ENCODE assay signal across 19 cellular contexts in the genomic region with DNA sequence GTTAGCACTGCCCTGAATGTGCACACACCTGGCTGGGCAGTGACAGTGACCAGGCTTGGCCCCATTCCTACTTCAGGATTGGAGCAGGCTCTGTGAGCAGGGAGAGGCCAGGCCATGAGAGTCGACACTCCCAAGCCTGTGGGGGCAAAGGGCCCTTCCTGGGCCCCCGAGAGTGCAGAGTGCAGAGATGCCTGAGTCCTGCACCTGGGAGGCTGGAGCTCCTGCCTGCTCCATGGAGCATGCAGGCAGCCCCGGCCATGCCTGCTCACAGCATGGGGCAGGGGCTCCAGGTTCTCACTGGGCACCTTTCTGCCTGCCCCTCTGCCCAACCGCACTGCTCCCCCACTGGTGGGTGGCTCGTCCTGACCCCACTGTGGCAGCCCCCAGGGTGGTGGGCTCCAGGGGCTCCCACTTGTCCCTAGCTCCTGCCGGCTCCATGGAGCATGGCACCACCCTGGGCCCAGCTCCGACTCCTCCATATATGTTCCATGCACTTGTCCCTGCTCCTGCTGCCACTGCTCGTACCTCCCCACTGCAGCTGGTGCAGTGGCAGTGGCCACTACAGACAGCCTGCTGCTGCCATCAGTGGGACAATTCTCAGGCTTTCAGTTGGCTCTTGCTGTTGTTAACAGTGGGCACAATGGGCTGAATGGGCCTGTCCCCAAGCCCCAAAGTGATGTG.
"Had no signal": no experiment of that assay in that cellular context is flagged by ENCODE, and none has a peak within 500 bp of the region (broad histone marks: within the 10 kb centered on the region; RNA-seq: fewer than 3 reads in every experiment).

No MANE protein-coding gene starts in this region.

- H3K9me3 Mint-ChIP-seq: type B pancreatic cell had no signal

- ATAC-seq: effector memory CD8-positive, alpha-beta T cell; gastroesophageal sphincter; left colon; psoas muscle had no signal

- H3K4me3 Mint-ChIP-seq: dendritic cell treated with granulocyte-macrophage colony-stimulating factor and Interleukin-4, amounts not matched to agents 40 ng/mL and 50 ng/mL, for 4 days; effector memory CD8-positive, alpha-beta T cell; immature natural killer cell; natural killer cell treated with Interleukin-12 subunit alpha and Interleukin-12 subunit beta and Interleukin-15 and Interleukin-18, amount 100 ng/mL, for 72 hours; type B pancreatic cell had no signal

- DNase-seq: cerebellar nuclear complex; effector memory CD8-positive, alpha-beta T cell; esophagus squamous epithelium; foreskin fibroblast; glutamatergic neuron; immature natural killer cell; left colon; midbrain; psoas muscle; retina; sigmoid colon; stimulated activated CD4-positive, alpha-beta T cell treated with anti-CD3 and anti-CD28 coated beads, Interleukin-12 subunit alpha, Interleukin-12 subunit beta, amount 100 ng/mL, for 4 hours; stomach; substantia nigra; uterus had no signal

- H3K27ac Mint-ChIP-seq: dendritic cell treated with granulocyte-macrophage colony-stimulating factor and Interleukin-4, amounts not matched to agents 40 ng/mL and 50 ng/mL, for 4 days; effector memory CD8-positive, alpha-beta T cell; immature natural killer cell; natural killer cell treated with Interleukin-12 subunit alpha and Interleukin-12 subunit beta and Interleukin-15 and Interleukin-18, amount 100 ng/mL, for 72 hours; type B pancreatic cell had no signal

- H3K36me3 Mint-ChIP-seq: type B pancreatic cell had no signal

- H3K4me1 Mint-ChIP-seq: immature natural killer cell had no signal
